ENCODE assay signal across 16 cellular contexts in genomic region chr18:23825496-23825895, GRCh38.
DNase-seq lines count a peak whose midpoint lies in the region; ATAC-seq and TF ChIP-seq lines count a peak whose summit lies in the region.
"Had no signal": no experiment of that assay in that cellular context is flagged by ENCODE, and none has a peak within 500 bp of the region (broad histone marks: within the 10 kb centered on the region; RNA-seq: fewer than 3 reads in every experiment).

No MANE protein-coding gene starts in this region.

- no peaks in the 10 kb centered on the region for H3K36me3 ChIP-seq in BLaER1 treated with 17β-estradiol and CSF1 and Interleukin-3, amounts not matched to agents 10 nM and 100 nM
- H3K36me3 ChIP-seq in RWPE2 (ENCODE audit: low read depth) (peaks cover 19% of the 10 kb centered on the region), skeletal muscle tissue (ENCODE audit: control insufficient read depth in 3 of 3, insufficient read depth in 3 of 3, low read length in 3 of 3) (peaks cover 0 to 2% (median 0%) of the 10 kb centered on the region in 3 donors)
- H3K36me3 ChIP-seq: Peyer's patch had no signal

- DNase-seq in RWPE2 (ENCODE audit: low spot score) = no peak
- peak; percentile 20 for DNase-seq in fibroblast of pulmonary artery (ENCODE audit: low read depth)
- no peak for DNase-seq in NCI-H82 (lab: John Stamatoyannopoulos, UW)
- DNase-seq in stimulated activated naive CD8-positive, alpha-beta T cell treated with anti-CD3 and anti-CD28 coated beads, Interleukin-15, amount 100 ng/mL, for 72 hours = no peak
- DNase-seq: activated CD4-positive, alpha-beta T cell treated with anti-CD3 and anti-CD28 coated beads, Interleukin-2, amount 10 ng/mL, durations not matched to agents 7 days and 5 days; AML-193; effector CD8-positive, alpha-beta T cell; natural killer cell; NCI-H1436 had no signal

- no peak overlapping the region for H3K4me3 Mint-ChIP-seq in stimulated activated naive CD8-positive, alpha-beta T cell treated with anti-CD3 and anti-CD28 coated beads, Interleukin-15, amount 100 ng/mL, for 72 hours
- H3K4me3 Mint-ChIP-seq: activated CD4-positive, alpha-beta T cell treated with anti-CD3 and anti-CD28 coated beads, Interleukin-2, amount 10 ng/mL, durations not matched to agents 7 days and 5 days; natural killer cell had no signal

- TF ChIP-seq CTCF in RWPE2 (IDR thresholded peaks at IDR 0.05; ENCODE audit: poor library complexity, severe bottlenecking) = no peak
- TF ChIP-seq CTCF in fibroblast of pulmonary artery (IDR thresholded peaks at IDR 0.05; ENCODE audit: low read length, missing control alignments) = no peak

- H3K27ac ChIP-seq in BLaER1 treated with 17β-estradiol and CSF1 and Interleukin-3, amounts not matched to agents 10 nM and 100 nM = peak overlapping the region in 2 of 11 experiments; percentile 12 to 33; a peak in 3 of 22 replicates
- H3K27ac ChIP-seq in RWPE2 (ENCODE audit: poor library complexity, severe bottlenecking) (peak overlapping the region; percentile 94), skeletal muscle tissue (ENCODE audit: low read depth, low read length) (peak overlapping the region; percentile 75)

- no peaks in the 10 kb centered on the region for H3K9me3 ChIP-seq in BLaER1 treated with 17β-estradiol and CSF1 and Interleukin-3, amounts not matched to agents 10 nM and 100 nM (replicated peaks in 1 of 11)
- H3K9me3 ChIP-seq in RWPE2 (ENCODE audit: severe bottlenecking) (no peaks in the 10 kb centered on the region), skeletal muscle tissue (ENCODE audit: control insufficient read depth in 3 of 3, low read length in 3 of 3) (no peaks in the 10 kb centered on the region)
- H3K9me3 ChIP-seq: Peyer's patch had no signal

- H3K4me1 ChIP-seq in BLaER1 treated with 17β-estradiol and CSF1 and Interleukin-3, amounts not matched to agents 10 nM and 100 nM = peaks cover 28 to 52% (median 43%) of the 10 kb centered on the region in 10 experiments
- H3K4me1 ChIP-seq in RWPE2 (ENCODE audit: insufficient read depth, poor library complexity, severe bottlenecking) = peaks cover 47% of the 10 kb centered on the region
- H3K4me1 ChIP-seq in skeletal muscle tissue (ENCODE audit: control insufficient read depth in 3 of 3, insufficient read depth in 3 of 3, low read length in 3 of 3) = peaks cover 9 to 18% (median 15%) of the 10 kb centered on the region in 3 donors
- H3K4me1 ChIP-seq: Peyer's patch had no signal

- H4K20me1 ChIP-seq in BLaER1 treated with 17β-estradiol and CSF1 and Interleukin-3, amounts not matched to agents 10 nM and 100 nM = no peaks in the 10 kb centered on the region

- H3K27me3 Mint-ChIP-seq in stimulated activated naive CD8-positive, alpha-beta T cell treated with anti-CD3 and anti-CD28 coated beads, Interleukin-15, amount 100 ng/mL, for 72 hours = peaks cover 7% of the 10 kb centered on the region

- peak overlapping the region; percentile 15 to 55 (median 33); a peak in 18 of 22 replicates for H3K4me2 ChIP-seq in BLaER1 treated with 17β-estradiol and CSF1 and Interleukin-3, amounts not matched to agents 10 nM and 100 nM

- no peaks in the 10 kb centered on the region for H3K9me3 Mint-ChIP-seq in stimulated activated naive CD8-positive, alpha-beta T cell treated with anti-CD3 and anti-CD28 coated beads, Interleukin-15, amount 100 ng/mL, for 72 hours
- H3K9me3 Mint-ChIP-seq: activated CD4-positive, alpha-beta T cell treated with anti-CD3 and anti-CD28 coated beads, Interleukin-2, amount 10 ng/mL, durations not matched to agents 7 days and 5 days; natural killer cell; T-helper 1 cell treated with Interleukin-12 subunit alpha and Interleukin-12 subunit beta and Interleukin-4 antibody, amounts not matched to agents 30 μg/mL and 1 μg/mL, for 36 hours had no signal

- no peak for ATAC-seq in RWPE2 (ENCODE audit: low read depth)
- no peak for ATAC-seq in HG03280 (IDR thresholded peaks at IDR 0.05; ENCODE audit: unreplicated experiment)
- ATAC-seq in stimulated activated naive CD8-positive, alpha-beta T cell treated with anti-CD3 and anti-CD28 coated beads, Interleukin-15, amount 100 ng/mL, for 72 hours = no peak
- ATAC-seq in HG03108 (IDR thresholded peaks at IDR 0.05; ENCODE audit: unreplicated experiment) = no peak
- ATAC-seq: K562, natural killer cell had no signal

- H3K27me3 ChIP-seq in BLaER1 treated with 17β-estradiol and CSF1 and Interleukin-3, amounts not matched to agents 10 nM and 100 nM = no peaks in the 10 kb centered on the region
- H3K27me3 ChIP-seq in RWPE2 (ENCODE audit: insufficient read depth, poor library complexity, severe bottlenecking) = no peaks in the 10 kb centered on the region
- H3K27me3 ChIP-seq in skeletal muscle tissue (ENCODE audit: control insufficient read depth in 3 of 3, insufficient read depth in 3 of 3, low read length in 3 of 3) = no peaks in the 10 kb centered on the region
- H3K27me3 ChIP-seq: Peyer's patch had no signal

- peaks cover 40% of the 10 kb centered on the region for H3K4me1 Mint-ChIP-seq in stimulated activated naive CD8-positive, alpha-beta T cell treated with anti-CD3 and anti-CD28 coated beads, Interleukin-15, amount 100 ng/mL, for 72 hours

- no peak overlapping the region for H3K9ac ChIP-seq in BLaER1 treated with 17β-estradiol and CSF1 and Interleukin-3, amounts not matched to agents 10 nM and 100 nM
- no peak overlapping the region for H3K9ac ChIP-seq in skeletal muscle tissue (ENCODE audit: low read depth in 1 of 3, low read length in 3 of 3)

- H3K4me3 ChIP-seq in BLaER1 treated with 17β-estradiol and CSF1 and Interleukin-3, amounts not matched to agents 10 nM and 100 nM = no peak overlapping the region
- no peak overlapping the region for H3K4me3 ChIP-seq in RWPE2 (ENCODE audit: severe bottlenecking)
- H3K4me3 ChIP-seq in fibroblast of pulmonary artery (replicated peaks; ENCODE audit: low read depth, low read length) = no peak overlapping the region
- H3K4me3 ChIP-seq in skeletal muscle tissue (ENCODE audit: low read length in 3 of 3) = no peak overlapping the region
- H3K4me3 ChIP-seq: K562, Peyer's patch had no signal

- no peak overlapping the region for H3K27ac Mint-ChIP-seq in stimulated activated naive CD8-positive, alpha-beta T cell treated with anti-CD3 and anti-CD28 coated beads, Interleukin-15, amount 100 ng/mL, for 72 hours
- H3K27ac Mint-ChIP-seq: activated CD4-positive, alpha-beta T cell treated with anti-CD3 and anti-CD28 coated beads, Interleukin-2, amount 10 ng/mL, durations not matched to agents 7 days and 5 days had no signal
